8 cellular contexts compared by ENCODE assay signal in genomic region chr9:19408693-19409405, GRCh38. TPM values are rescaled to one million over a fixed set of nuclear protein-coding genes. Genes with fewer than 3 reads are reported as not detected.
DNase-seq lines count a peak whose midpoint lies in the region; ATAC-seq and TF ChIP-seq lines count a peak whose summit lies in the region.

ACER2 (plus strand) TSS chr9:19409009; CDS start chr9:19409085, 76 bp downstream.

- CTCF ChIA-PET in Caco-2 (lab: Charles Lee): interaction anchor here (1.1 kb wide), 1 partner anchor 56 kb away, joined by 4 read pairs; no protein-coding TSS in a partner anchor
- CTCF ChIA-PET in activated CD8-positive, alpha-beta memory T cell treated with anti-CD3 and anti-CD28 coated beads, Interleukin-2, amount 10 ng/mL, durations not matched to agents 7 days and 5 days (lab: Charles Lee): interaction anchor here (0.6 to 2.9 kb wide), 3 partner anchors 18 to 361 kb away, joined by 3 to 11 read pairs (median 3); no protein-coding TSS in a partner anchor

- H3K4me3 Mint-ChIP-seq in Caco-2 (ENCODE audit: unreplicated experiment): peak within 1 kb of the TSS; percentile 96
- peak within 1 kb of the TSS; percentile 96 for H3K4me3 Mint-ChIP-seq in activated CD8-positive, alpha-beta memory T cell treated with anti-CD3 and anti-CD28 coated beads, Interleukin-2, amount 10 ng/mL, durations not matched to agents 7 days and 5 days

- no peaks in the 10 kb centered on the region for H3K36me3 Mint-ChIP-seq in Caco-2 (ENCODE audit: insufficient read depth, unreplicated experiment)
- H3K36me3 Mint-ChIP-seq in activated CD8-positive, alpha-beta memory T cell treated with anti-CD3 and anti-CD28 coated beads, Interleukin-2, amount 10 ng/mL, durations not matched to agents 7 days and 5 days: no peaks in the 10 kb centered on the region

- H3K27me3 ChIP-seq in Caco-2 (replicated peaks; ENCODE audit: control insufficient read depth, insufficient read depth, low read length) (no peaks in the 10 kb centered on the region), endocrine pancreas (ENCODE audit: control insufficient read depth, insufficient read depth, low read length) (no peaks in the 10 kb centered on the region)

- H3K36me3 ChIP-seq in Caco-2 (ENCODE audit: control insufficient read depth, insufficient read depth, low read length) (no peaks in the 10 kb centered on the region), endocrine pancreas (ENCODE audit: control insufficient read depth, insufficient read depth, low read length) (no peaks in the 10 kb centered on the region)

- peak within 1 kb of the TSS; percentile 55 for H3K27ac Mint-ChIP-seq in Caco-2 (ENCODE audit: unreplicated experiment)
- H3K27ac Mint-ChIP-seq in activated CD8-positive, alpha-beta memory T cell treated with anti-CD3 and anti-CD28 coated beads, Interleukin-2, amount 10 ng/mL, durations not matched to agents 7 days and 5 days: peak within 1 kb of the TSS; percentile 70

- H3K4me3 ChIP-seq in Caco-2 (ENCODE audit: low read depth, low read length) (peak within 1 kb of the TSS; percentile 48), endocrine pancreas (ENCODE audit: control insufficient read depth, insufficient read depth, low read length) (peak within 1 kb of the TSS; percentile 79)

- H3K4me1 Mint-ChIP-seq in Caco-2 (ENCODE audit: low read depth, unreplicated experiment): no peaks in the 10 kb centered on the region
- peaks cover 14% of the 10 kb centered on the region for H3K4me1 Mint-ChIP-seq in activated CD8-positive, alpha-beta memory T cell treated with anti-CD3 and anti-CD28 coated beads, Interleukin-2, amount 10 ng/mL, durations not matched to agents 7 days and 5 days

- no peak for TF ChIP-seq CTCF in Caco-2 (IDR thresholded peaks at IDR 0.05; ENCODE audit: insufficient read depth in 1 of 2, low read depth in 1 of 2, low read length in 1 of 2, severe bottlenecking in 1 of 2, unreplicated experiment in 1 of 2)

- POLR2A ChIA-PET in Caco-2 (lab: Charles Lee): no interaction called here

- peaks cover 19% of the 10 kb centered on the region; the same call in 1 of the 2 replicates for H3K4me1 ChIP-seq in Caco-2
- no peaks in the 10 kb centered on the region for H3K4me1 ChIP-seq in endocrine pancreas (ENCODE audit: control insufficient read depth, insufficient read depth, low read length)

- ATAC-seq in GM19468 (IDR thresholded peaks at IDR 0.05; ENCODE audit: extremely low read depth, unreplicated experiment): peak; percentile 94
- peak; percentile 93 for ATAC-seq in activated CD8-positive, alpha-beta memory T cell treated with anti-CD3 and anti-CD28 coated beads, Interleukin-2, amount 10 ng/mL, durations not matched to agents 7 days and 5 days

- BruUV-seq in Caco-2 (replicated peaks; lab: Mats Ljungman, UMichigan): no TSS peak

- H3K27me3 Mint-ChIP-seq in Caco-2 (ENCODE audit: insufficient read depth, unreplicated experiment): no peaks in the 10 kb centered on the region
- H3K27me3 Mint-ChIP-seq in activated CD8-positive, alpha-beta memory T cell treated with anti-CD3 and anti-CD28 coated beads, Interleukin-2, amount 10 ng/mL, durations not matched to agents 7 days and 5 days: peaks cover 6% of the 10 kb centered on the region

- no peaks in the 10 kb centered on the region for H3K9me3 Mint-ChIP-seq in Caco-2 (ENCODE audit: unreplicated experiment)
- H3K9me3 Mint-ChIP-seq in activated CD8-positive, alpha-beta memory T cell treated with anti-CD3 and anti-CD28 coated beads, Interleukin-2, amount 10 ng/mL, durations not matched to agents 7 days and 5 days (ENCODE audit: low read depth): no peaks in the 10 kb centered on the region

- intact Hi-C loops in Caco-2 (cut with micrococcal nuclease; ENCODE audit: unreplicated experiment): loop anchor here (1.0 to 5.0 kb wide), 3 partner anchors 29 to 48 kb away; partner anchors contain the start of gene RPS6

- peak within 1 kb of the TSS; percentile 36 for H3K9ac ChIP-seq in endocrine pancreas (ENCODE audit: control insufficient read depth, insufficient read depth, low read length)

- DNase-seq in Caco-2: peak; percentile 92 to 95
- peak; percentile 42 for DNase-seq in HS-27A (ENCODE audit: low read depth)
- DNase-seq in NK-92 (lab: John Stamatoyannopoulos, UW; ENCODE audit: unreplicated experiment): peak; percentile 41
- peak; percentile 93 for DNase-seq in activated CD8-positive, alpha-beta memory T cell treated with anti-CD3 and anti-CD28 coated beads, Interleukin-2, amount 10 ng/mL, durations not matched to agents 7 days and 5 days
- DNase-seq in mesenteric fat pad (ENCODE audit: low spot score): peak; percentile 98
- peak; percentile 92 for DNase-seq in stimulated activated CD8-positive, alpha-beta memory T cell treated with anti-CD3 and anti-CD28 coated beads, Interleukin-15, amount 100 ng/mL, for 1 hour (ENCODE audit: low read depth)

- no peaks in the 10 kb centered on the region; the same call in 1 of the 2 replicates for H3K9me3 ChIP-seq in Caco-2
- no peaks in the 10 kb centered on the region for H3K9me3 ChIP-seq in endocrine pancreas (ENCODE audit: control insufficient read depth, low read length)

RNA-seq across cellular contexts. Expression of gene ACER2, which starts in this region (rescaled TPM):
- total RNA-seq in Caco-2 (2022) (2.4 and 2.5 TPM in 2 replicates), mesenteric fat pad (20.5 TPM)
- total RNA-seq in activated CD8-positive, alpha-beta memory T cell treated with anti-CD3 and anti-CD28 coated beads, Interleukin-2, amount 10 ng/mL, durations not matched to agents 7 days and 5 days: 1 to 10 TPM; 1.9 to 2.1 TPM

Comparison
In these comparisons a context has a peak if more than half of its experiments do, and no peak if none do; other contexts are left out.
1. Peak in every context shown above with its lines: DNase-seq, ATAC-seq and H3K4me3 ChIP-seq.
2. DNase-seq: peak in every context shown above with its lines; median percentile 98 in mesenteric fat pad; 94 in Caco-2; 93 in activated CD8-positive, alpha-beta memory T cell treated with anti-CD3 and anti-CD28 coated beads, Interleukin-2, amount 10 ng/mL, durations not matched to agents 7 days and 5 days; 92 in stimulated activated CD8-positive, alpha-beta memory T cell treated with anti-CD3 and anti-CD28 coated beads, Interleukin-15, amount 100 ng/mL, for 1 hour; 42 in HS-27A; 41 in NK-92.